In the genomic region with DNA sequence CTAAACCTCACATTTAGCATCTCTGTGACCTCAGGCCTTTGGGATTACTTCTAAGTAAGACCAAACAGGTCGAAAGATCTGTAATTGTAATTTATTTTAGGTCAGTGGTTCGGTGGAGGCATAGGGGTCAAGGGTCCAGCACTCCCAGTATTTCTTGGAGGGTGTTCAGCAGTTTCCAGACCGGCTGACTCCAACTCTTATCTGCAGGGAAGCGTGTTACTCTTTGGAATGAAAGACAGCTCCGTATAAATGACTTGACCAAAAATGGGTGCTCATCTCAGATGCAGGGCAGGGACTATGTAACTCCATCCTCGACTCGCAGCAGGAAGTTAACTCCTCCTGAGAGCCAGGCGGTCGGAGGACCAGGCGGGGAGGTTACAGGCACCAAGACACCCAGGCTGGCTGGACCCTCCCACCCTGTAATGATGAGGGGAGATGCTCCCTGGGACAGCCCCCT, we compare ENCODE assay signal across 8 cellular contexts. TPM values are rescaled to one million over a fixed set of nuclear protein-coding genes. Genes with fewer than 3 reads are reported as not detected.
DNase-seq lines count a peak whose midpoint lies in the region; ATAC-seq and TF ChIP-seq lines count a peak whose summit lies in the region.

No MANE protein-coding gene starts in this region.

- no peaks in the 10 kb centered on the region for H3K9me3 Mint-ChIP-seq in activated B cell treated with CpG ODN at 0.5 μM for 24 hours
- H3K9me3 Mint-ChIP-seq in stimulated activated naive B cell treated with anti-CD40 and anti-IgM and Interleukin-4, amounts not matched to agents 10 μg/mL and 1 μg/mL and 100 μg/mL, for 72 hours: no peaks in the 10 kb centered on the region

- ATAC-seq in activated B cell treated with CpG ODN at 0.5 μM for 24 hours (ENCODE audit: low read depth): no peak
- ATAC-seq in stimulated activated naive B cell treated with anti-CD40 and anti-IgM and Interleukin-4, amounts not matched to agents 10 μg/mL and 1 μg/mL and 100 μg/mL, for 72 hours (replicated peaks): no peak
- no peak for ATAC-seq in GM19452 (IDR thresholded peaks at IDR 0.05; ENCODE audit: unreplicated experiment)

- no peak for TF ChIP-seq CTCF in activated B cell treated with CpG ODN at 0.5 μM for 24 hours (IDR thresholded peaks at IDR 0.05)

- intact Hi-C loops in activated B cell treated with CpG ODN at 0.5 μM for 24 hours (cut with micrococcal nuclease): loop anchor here (1.0 to 5.0 kb wide), 8 partner anchors 9 to 1121 kb away; partner anchors contain the start of genes CEP78, GCNT1, GNAQ and PSAT1

- peaks cover 3% of the 10 kb centered on the region for H3K36me3 Mint-ChIP-seq in activated B cell treated with CpG ODN at 0.5 μM for 24 hours (ENCODE audit: low read depth)
- H3K36me3 Mint-ChIP-seq in stimulated activated naive B cell treated with anti-CD40 and anti-IgM and Interleukin-4, amounts not matched to agents 10 μg/mL and 1 μg/mL and 100 μg/mL, for 72 hours: no peaks in the 10 kb centered on the region

- POLR2A ChIA-PET in activated B cell treated with CpG ODN at 0.5 μM for 24 hours (lab: Charles Lee): interaction anchor here (0.9 to 1.6 kb wide), 3 partner anchors 9 to 1120 kb away, joined by 3 to 14 read pairs (median 3); partner anchors contain the start of genes PSAT1 and RFK

- DNase-seq in NCI-H2107 treated with DMSO at 0.1 percent for 48 hours (lab: John Stamatoyannopoulos, UW; ENCODE audit: unreplicated experiment): peak; percentile 41
- no peak for DNase-seq in NCI-H2107 (lab: John Stamatoyannopoulos, UW)
- DNase-seq in activated B cell treated with CpG ODN at 0.5 μM for 24 hours: no peak
- DNase-seq in stimulated activated naive B cell treated with anti-CD40 and anti-IgM and Interleukin-4, amounts not matched to agents 10 μg/mL and 1 μg/mL and 100 μg/mL, for 72 hours: no peak
- DNase-seq in NCI-H2029 treated with DMSO at 0.1 percent for 48 hours (lab: John Stamatoyannopoulos, UW): no peak
- no peak for DNase-seq in cortex of kidney (lab: John Stamatoyannopoulos, UW)

- H3K4me3 ChIP-seq in iPS-15b (ENCODE audit: low read depth, low read length): peak overlapping the region; percentile 73

- H3K36me3 ChIP-seq in iPS-15b (ENCODE audit: control insufficient read depth, insufficient read depth, low read length): no peaks in the 10 kb centered on the region

- H3K27me3 Mint-ChIP-seq in activated B cell treated with CpG ODN at 0.5 μM for 24 hours: no peaks in the 10 kb centered on the region
- H3K27me3 Mint-ChIP-seq in stimulated activated naive B cell treated with anti-CD40 and anti-IgM and Interleukin-4, amounts not matched to agents 10 μg/mL and 1 μg/mL and 100 μg/mL, for 72 hours: no peaks in the 10 kb centered on the region

- no peaks in the 10 kb centered on the region for H3K4me1 ChIP-seq in iPS-15b (ENCODE audit: control insufficient read depth, insufficient read depth, low read length)

- peaks cover 29% of the 10 kb centered on the region for H3K4me1 Mint-ChIP-seq in activated B cell treated with CpG ODN at 0.5 μM for 24 hours
- H3K4me1 Mint-ChIP-seq in stimulated activated naive B cell treated with anti-CD40 and anti-IgM and Interleukin-4, amounts not matched to agents 10 μg/mL and 1 μg/mL and 100 μg/mL, for 72 hours: peaks cover 4 to 23% of the 10 kb centered on the region in 2 donors

- H3K27ac Mint-ChIP-seq in activated B cell treated with CpG ODN at 0.5 μM for 24 hours: peak overlapping the region; percentile 77
- peak overlapping the region; percentile 96 for H3K27ac Mint-ChIP-seq in stimulated activated naive B cell treated with anti-CD40 and anti-IgM and Interleukin-4, amounts not matched to agents 10 μg/mL and 1 μg/mL and 100 μg/mL, for 72 hours

- CTCF ChIA-PET in activated B cell treated with CpG ODN at 0.5 μM for 24 hours (lab: Charles Lee): interaction anchor here (3.0 kb wide), 1 partner anchor 10 kb away, joined by 26 read pairs; no protein-coding TSS in a partner anchor

- peaks cover 3% of the 10 kb centered on the region for H3K27me3 ChIP-seq in iPS-15b (ENCODE audit: control insufficient read depth, insufficient read depth, low read length)

- H3K9ac ChIP-seq in iPS-15b (ENCODE audit: low read depth, low read length): peak overlapping the region; percentile 30

- no peaks in the 10 kb centered on the region for H3K9me3 ChIP-seq in iPS-15b (ENCODE audit: control insufficient read depth, insufficient read depth, low read length)

- H3K4me3 Mint-ChIP-seq in activated B cell treated with CpG ODN at 0.5 μM for 24 hours: peak overlapping the region; percentile 92
- H3K4me3 Mint-ChIP-seq in stimulated activated naive B cell treated with anti-CD40 and anti-IgM and Interleukin-4, amounts not matched to agents 10 μg/mL and 1 μg/mL and 100 μg/mL, for 72 hours: peak overlapping the region; percentile 91 to 94

RNA-seq across cellular contexts. Expression of gene VPS13A, which starts 0.6 kb away (rescaled TPM):
- 58.0 and 69.8 TPM in 2 replicates for total RNA-seq in activated B cell treated with CpG ODN at 0.5 μM for 24 hours
